In genomic region chr6:89432875-89433636, GRCh38 we compare ENCODE assay signal across 8 cellular contexts. TPM values are rescaled to one million over a fixed set of nuclear protein-coding genes. Genes with fewer than 3 reads are reported as not detected.
DNase-seq lines count a peak whose midpoint lies in the region; ATAC-seq, FAIRE-seq and TF ChIP-seq lines count a peak whose summit lies in the region.

TSS of gene ANKRD6 (plus strand) at chr6:89433152. CDS start at chr6:89566977, 133,825 bp downstream.

- POLR2A ChIA-PET in WTC11 (lab: Charles Lee), result no interaction called here

- no peaks in the 10 kb centered on the region for H3K9me3 Mint-ChIP-seq in WTC11

- CTCF ChIA-PET in WTC11 (lab: Charles Lee), result interaction anchor here (0.6 to 3.9 kb wide), 20 partner anchors 20 to 396 kb away, joined by 3 to 61 read pairs (median 4); partner anchors contain the start of gene LYRM2

- ATAC-seq in HG02763 (IDR thresholded peaks at IDR 0.05; ENCODE audit: unreplicated experiment), result peak; percentile 91
- ATAC-seq in WTC11, result peak; percentile 87

- peaks cover 7 to 10% of the 10 kb centered on the region in 2 donors for H3K4me1 ChIP-seq in kidney (ENCODE audit: control insufficient read depth in 1 of 2, insufficient read depth in 1 of 2, low read depth in 1 of 2, low read length in 2 of 2)

- H3K27ac ChIP-seq in caudate nucleus (ENCODE audit: low read depth, low read length), result no peak within 1 kb of the TSS
- peak within 1 kb of the TSS in 1 of 2 donors; percentile 10 for H3K27ac ChIP-seq in kidney (ENCODE audit: low read depth in 2 of 2, low read length in 2 of 2)

- peak within 1 kb of the TSS; percentile 67 to 76 for H3K4me3 ChIP-seq in kidney (ENCODE audit: low read length in 2 of 2)

- no peaks in the 10 kb centered on the region for H3K36me3 ChIP-seq in kidney (ENCODE audit: control insufficient read depth in 1 of 2, insufficient read depth in 2 of 2, low read length in 2 of 2)

- H3K36me3 Mint-ChIP-seq in WTC11, result no peaks in the 10 kb centered on the region

- intact Hi-C loops in kidney (cut with DNase I), result loop anchor here (10.0 kb wide), 1 partner anchor 182 kb away; no protein-coding TSS in a partner anchor

- H3K27me3 Mint-ChIP-seq in WTC11 (ENCODE audit: low read depth), result peaks cover 44% of the 10 kb centered on the region

- peak within 1 kb of the TSS; percentile 83 for H3K4me3 Mint-ChIP-seq in WTC11

- DNase-seq in NCI-H187 (lab: John Stamatoyannopoulos, UW) (peak; percentile 26 to 54), NCI-H187 treated with DMSO at 0.1 percent for 48 hours (lab: John Stamatoyannopoulos, UW) (no peak), NCI-H146 treated with DMSO at 0.1 percent for 48 hours (lab: John Stamatoyannopoulos, UW; ENCODE audit: unreplicated experiment) (peak; percentile 43), WTC11 (ENCODE audit: low spot score) (peak; percentile 84), caudate nucleus (lab: John Stamatoyannopoulos, UW) (peak in 47 of 61 donors; percentile 4 to 68 (median 31)), kidney (peak; percentile 88)
- DNase-seq in stimulated activated CD4-positive, alpha-beta T cell treated with anti-CD3 and anti-CD28 coated beads, Interleukin-15, amount 100 ng/mL, for 48 hours (ENCODE audit: low read depth in 2 of 2), result peak; percentile 54 to 79

- peak; percentile 97 for TF ChIP-seq CTCF in WTC11 (IDR thresholded peaks at IDR 0.05)
- peak; percentile 99 for TF ChIP-seq CTCF in kidney (IDR thresholded peaks at IDR 0.05; ENCODE audit: borderline replicate concordance, extremely low read depth, insufficient read depth)

- no peaks in the 10 kb centered on the region for H3K9me3 ChIP-seq in kidney (ENCODE audit: control insufficient read depth in 1 of 2, low read length in 2 of 2)

- H3K27ac Mint-ChIP-seq in WTC11, result no peak within 1 kb of the TSS

- no peak for FAIRE-seq in kidney (lab: Jason Lieb, UNC)

- peak within 1 kb of the TSS; percentile 29 to 64 for H3K9ac ChIP-seq in kidney (ENCODE audit: low read length in 2 of 2)

- peaks cover 33% of the 10 kb centered on the region for H3K4me1 Mint-ChIP-seq in WTC11

TF ChIP-seq in WTC11, 78 proteins besides CTCF, POLR2A, EP300 and RAD21:
- TF ChIP-seq ARID4B (CRISPR knock-in tag; IDR thresholded peaks at IDR 0.05; ENCODE audit: borderline replicate concordance) (peak; percentile 46; the same call in 1 of the 2 replicates), JAZF1 (CRISPR knock-in tag; IDR thresholded peaks at IDR 0.05) (no peak), CREM (CRISPR knock-in tag; IDR thresholded peaks at IDR 0.05) (0 out of 2 replicates have a peak, but pooled peaks have one; percentile 54), ZNF396 (CRISPR knock-in tag; IDR thresholded peaks at IDR 0.05; ENCODE audit: borderline replicate concordance) (no peak), ETV6 (CRISPR knock-in tag; IDR thresholded peaks at IDR 0.05) (0 out of 2 replicates have a peak, but pooled peaks have one; percentile 17), HMGXB4 (CRISPR knock-in tag; IDR thresholded peaks at IDR 0.05) (peak; percentile 96), FOXK1 (CRISPR knock-in tag; IDR thresholded peaks at IDR 0.05) (peak; percentile 41; the same call in 1 of the 2 replicates), SP1 (CRISPR knock-in tag; conservative IDR thresholded peaks at IDR 0.05) (peak; percentile 62), RELA (CRISPR knock-in tag; IDR thresholded peaks at IDR 0.05; ENCODE audit: borderline replicate concordance) (no peak), GABPB1 (CRISPR knock-in tag; IDR thresholded peaks at IDR 0.05) (no peak), ATF1 (CRISPR knock-in tag; IDR thresholded peaks at IDR 0.05) (no peak), JUN (CRISPR knock-in tag; IDR thresholded peaks at IDR 0.05) (0 out of 2 replicates have a peak, but pooled peaks have one; percentile 45), ESRRA (CRISPR knock-in tag; IDR thresholded peaks at IDR 0.05; ENCODE audit: borderline replicate concordance) (peak; percentile 9; the same call in 1 of the 2 replicates), ZNF423 (CRISPR knock-in tag; IDR thresholded peaks at IDR 0.05) (peak; percentile 77; the same call in 1 of the 2 replicates)

RNA-seq across cellular contexts. Expression of gene ANKRD6, which starts in this region (rescaled TPM):
- total RNA-seq in WTC11 (2021), result 10.9 to 13.9 TPM (median 12.6 TPM) in 3 replicates
- 29.5 TPM for total RNA-seq in kidney
- polyA plus RNA-seq in kidney (ENCODE audit: insufficient read depth, low read depth, low replicate concordance), result 10.3 TPM
